Comparison of ENCODE assay signal across 20 cellular contexts in the genomic region with DNA sequence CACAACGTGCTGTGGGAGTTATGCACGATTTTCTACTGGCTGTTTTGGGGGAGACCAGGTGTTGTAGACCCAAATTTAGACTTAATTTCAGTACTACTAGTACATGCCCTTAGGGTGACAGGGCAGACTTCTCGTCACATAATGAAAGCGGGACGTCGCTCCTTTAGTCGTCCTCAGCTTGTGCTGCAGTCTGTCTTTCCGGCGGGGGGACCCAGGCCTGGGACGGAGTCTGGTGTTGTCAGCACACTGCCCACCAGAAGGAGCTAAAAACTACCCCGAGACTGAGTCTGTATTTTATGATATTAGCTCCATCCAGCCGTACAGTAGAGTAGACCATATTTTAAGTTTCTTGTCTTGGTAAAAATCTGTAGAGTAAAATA. TPM values are rescaled to one million over a fixed set of nuclear protein-coding genes. Genes with fewer than 3 reads are reported as not detected.
DNase-seq lines count a peak whose midpoint lies in the region; ATAC-seq, FAIRE-seq and TF ChIP-seq lines count a peak whose summit lies in the region.
"Had no signal": no experiment of that assay in that cellular context is flagged by ENCODE, and none has a peak within 500 bp of the region (broad histone marks: within the 10 kb centered on the region; RNA-seq: fewer than 3 reads in every experiment).

No MANE protein-coding gene starts in this region.

- DNase-seq in activated T-cell treated with anti-CD3 and anti-CD28 coated beads, Interleukin-2, amount 50 U/mL, for 72 hours: no peak
- no peak for DNase-seq in activated T-cell treated with anti-CD3 and anti-CD28 coated beads, Interleukin-2, amount 50 U/mL, for 48 hours
- DNase-seq in activated B cell treated with CpG ODN at 0.5 μM for 24 hours: no peak
- peak; percentile 48 for DNase-seq in kidney
- peak; percentile 44 to 62 for DNase-seq in suprapubic skin (ENCODE audit: low spot score in 2 of 2)
- DNase-seq in medulla oblongata (ENCODE audit: extremely low spot score): no peak
- DNase-seq: activated CD4-positive, CD25-positive, alpha-beta regulatory T cell; anterior cingulate cortex; CD4-positive, CD25-positive, alpha-beta regulatory T cell; DMS53; Karpas-422; naive thymus-derived CD4-positive, alpha-beta T cell; NCI-H1417 treated with DMSO at 0.1 percent for 48 hours; NCI-H2171; NCI-H748 treated with DMSO at 0.1 percent for 48 hours; PC-3 had no signal

- no peaks in the 10 kb centered on the region for H3K27me3 Mint-ChIP-seq in activated T-cell treated with anti-CD3 and anti-CD28 coated beads, Interleukin-2, amount 50 U/mL, for 72 hours (ENCODE audit: low read depth)
- H3K27me3 Mint-ChIP-seq in activated B cell treated with CpG ODN at 0.5 μM for 24 hours: no peaks in the 10 kb centered on the region
- H3K27me3 Mint-ChIP-seq: CD4-positive, CD25-positive, alpha-beta regulatory T cell; naive thymus-derived CD4-positive, alpha-beta T cell had no signal

- H3K36me3 Mint-ChIP-seq in activated T-cell treated with anti-CD3 and anti-CD28 coated beads, Interleukin-2, amount 50 U/mL, for 72 hours (ENCODE audit: insufficient read depth in 2 of 2): peaks cover 5 to 11% of the 10 kb centered on the region in 2 donors
- peaks cover 86% of the 10 kb centered on the region for H3K36me3 Mint-ChIP-seq in activated B cell treated with CpG ODN at 0.5 μM for 24 hours (ENCODE audit: low read depth)

- H3K27me3 ChIP-seq in suprapubic skin (no peaks in the 10 kb centered on the region), gastroesophageal sphincter (no peaks in the 10 kb centered on the region)

- peak overlapping the region; percentile 15 for H3K27ac Mint-ChIP-seq in activated T-cell treated with anti-CD3 and anti-CD28 coated beads, Interleukin-2, amount 50 U/mL, for 72 hours
- peak overlapping the region; percentile 30 for H3K27ac Mint-ChIP-seq in activated B cell treated with CpG ODN at 0.5 μM for 24 hours
- H3K27ac Mint-ChIP-seq: CD4-positive, CD25-positive, alpha-beta regulatory T cell had no signal

- H3K9me3 ChIP-seq in kidney (ENCODE audit: control insufficient read depth in 1 of 2, low read length in 2 of 2) (no peaks in the 10 kb centered on the region), suprapubic skin (no peaks in the 10 kb centered on the region), gastroesophageal sphincter (no peaks in the 10 kb centered on the region)

- H3K4me3 ChIP-seq in kidney (ENCODE audit: low read length in 2 of 2): no peak overlapping the region
- no peak overlapping the region for H3K4me3 ChIP-seq in suprapubic skin
- no peak overlapping the region for H3K4me3 ChIP-seq in gastroesophageal sphincter

- intact Hi-C loops in activated B cell treated with CpG ODN at 0.5 μM for 24 hours (cut with micrococcal nuclease): no loop called here
- intact Hi-C loops in kidney (cut with DNase I): loop anchor here (10.0 kb wide), 1 partner anchor 163 kb away; no protein-coding TSS in a partner anchor

- H3K36me3 ChIP-seq in kidney (ENCODE audit: control insufficient read depth in 1 of 2, insufficient read depth in 2 of 2, low read length in 2 of 2) (peaks cover 17 to 56% of the 10 kb centered on the region in 2 donors), suprapubic skin (peaks cover 84% of the 10 kb centered on the region), gastroesophageal sphincter (peaks cover 0 to 94% of the 10 kb centered on the region in 2 donors)

- CTCF ChIA-PET in activated B cell treated with CpG ODN at 0.5 μM for 24 hours (lab: Charles Lee): no interaction called here

- no peaks in the 10 kb centered on the region for H3K9me3 Mint-ChIP-seq in activated T-cell treated with anti-CD3 and anti-CD28 coated beads, Interleukin-2, amount 50 U/mL, for 72 hours
- H3K9me3 Mint-ChIP-seq in activated B cell treated with CpG ODN at 0.5 μM for 24 hours: no peaks in the 10 kb centered on the region
- H3K9me3 Mint-ChIP-seq: CD4-positive, CD25-positive, alpha-beta regulatory T cell; naive thymus-derived CD4-positive, alpha-beta T cell had no signal

- H3K4me1 Mint-ChIP-seq in activated T-cell treated with anti-CD3 and anti-CD28 coated beads, Interleukin-2, amount 50 U/mL, for 72 hours (ENCODE audit: low read depth): peaks cover 18% of the 10 kb centered on the region
- H3K4me1 Mint-ChIP-seq in activated B cell treated with CpG ODN at 0.5 μM for 24 hours: peaks cover 41% of the 10 kb centered on the region

- H3K4me1 ChIP-seq in kidney (ENCODE audit: control insufficient read depth in 1 of 2, insufficient read depth in 1 of 2, low read depth in 1 of 2, low read length in 2 of 2) (peaks cover 8 to 22% of the 10 kb centered on the region in 2 donors), suprapubic skin (peaks cover 33% of the 10 kb centered on the region), gastroesophageal sphincter (peaks cover 0 to 31% (median 5%) of the 10 kb centered on the region in 3 donors)

- H3K27ac ChIP-seq in kidney (ENCODE audit: low read depth in 2 of 2, low read length in 2 of 2): no peak overlapping the region
- H3K27ac ChIP-seq in suprapubic skin: no peak overlapping the region
- no peak overlapping the region for H3K27ac ChIP-seq in gastroesophageal sphincter

- no peak overlapping the region for H3K4me3 Mint-ChIP-seq in activated T-cell treated with anti-CD3 and anti-CD28 coated beads, Interleukin-2, amount 50 U/mL, for 72 hours
- H3K4me3 Mint-ChIP-seq in activated B cell treated with CpG ODN at 0.5 μM for 24 hours: no peak overlapping the region
- H3K4me3 Mint-ChIP-seq: naive thymus-derived CD4-positive, alpha-beta T cell had no signal

- TF ChIP-seq CTCF in activated B cell treated with CpG ODN at 0.5 μM for 24 hours (IDR thresholded peaks at IDR 0.05) (no peak), kidney (IDR thresholded peaks at IDR 0.05; ENCODE audit: borderline replicate concordance, extremely low read depth, insufficient read depth) (no peak), suprapubic skin (IDR thresholded peaks at IDR 0.05) (no peak), gastroesophageal sphincter (IDR thresholded peaks at IDR 0.05) (no peak)

- WGBS in suprapubic skin: 90% methylated on average over 12 of the region's 12 CpGs
- 96% methylated on average over 10 of the region's 12 CpGs; no CpG with 5 or more reads in 1 of the 2 donors for WGBS in gastroesophageal sphincter (ENCODE audit: low coverage in 1 of 2), 2 donors

- no peak for TF ChIP-seq POLR2A in suprapubic skin (IDR thresholded peaks at IDR 0.05)
- no peak for TF ChIP-seq POLR2A in GM18505 (IDR thresholded peaks at IDR 0.05; ENCODE audit: borderline replicate concordance, extremely low read depth, insufficient read depth, insufficient read length)
- no peak for TF ChIP-seq POLR2A in gastroesophageal sphincter (IDR thresholded peaks at IDR 0.05)

- POLR2A ChIA-PET in activated B cell treated with CpG ODN at 0.5 μM for 24 hours (lab: Charles Lee): no interaction called here

- H3K9ac ChIP-seq in kidney (ENCODE audit: low read length in 2 of 2): no peak overlapping the region

- TF ChIP-seq EP300 in suprapubic skin (IDR thresholded peaks at IDR 0.05) (no peak), gastroesophageal sphincter (IDR thresholded peaks at IDR 0.05) (no peak)

- no peak for FAIRE-seq in kidney (lab: Jason Lieb, UNC)
- FAIRE-seq: GM12892, islet of Langerhans had no signal

- ATAC-seq in activated T-cell treated with anti-CD3 and anti-CD28 coated beads, Interleukin-2, amount 50 U/mL, for 72 hours (replicated peaks in 1 of 2): no peak
- ATAC-seq in activated B cell treated with CpG ODN at 0.5 μM for 24 hours (ENCODE audit: low read depth): no peak
- ATAC-seq in GM18505 (IDR thresholded peaks at IDR 0.05; ENCODE audit: unreplicated experiment): no peak
- ATAC-seq in gastroesophageal sphincter: no peak
- ATAC-seq: naive thymus-derived CD4-positive, alpha-beta T cell; PC-3 had no signal

RNA-seq across cellular contexts. Expression of a gene that starts 35.5 kb away (rescaled TPM):
- 10 to 100 TPM; 72.0 to 75.8 TPM for total RNA-seq in activated T-cell treated with anti-CD3 and anti-CD28 coated beads, Interleukin-2, amount 50 U/mL, for 72 hours
- total RNA-seq in activated B cell treated with CpG ODN at 0.5 μM for 24 hours (56.3 and 57.3 TPM in 2 replicates), kidney (22.0 TPM), suprapubic skin (10 to 100 TPM; 23.4 to 30.8 (median 27.1) TPM), gastroesophageal sphincter (10 to 100 TPM; 17.6 to 25.2 (median 20.4) TPM)
- polyA plus RNA-seq in kidney (ENCODE audit: insufficient read depth, low read depth, low replicate concordance): 15.1 TPM

RNA-seq across cellular contexts. Expression of a gene that starts 35.7 kb away (rescaled TPM):
- 1 to 10 TPM; 3.8 to 5.5 TPM for total RNA-seq in activated T-cell treated with anti-CD3 and anti-CD28 coated beads, Interleukin-2, amount 50 U/mL, for 72 hours
- 1.4 and 2.1 TPM in 2 replicates for total RNA-seq in activated B cell treated with CpG ODN at 0.5 μM for 24 hours
- 4.3 TPM for total RNA-seq in kidney
- polyA plus RNA-seq in kidney (ENCODE audit: insufficient read depth, low read depth, low replicate concordance): 4.3 TPM
- total RNA-seq in suprapubic skin: 1 to 10 TPM; 3.3 to 8.0 (median 4.6) TPM
- total RNA-seq in gastroesophageal sphincter: 1 to 10 TPM; 4.2 to 9.5 (median 6.2) TPM

Comparison
In these comparisons a context has a peak if more than half of its experiments do, and no peak if none do; other contexts are left out.
1. DNase-seq: peak in kidney (single experiment) and suprapubic skin (2 of 2); none in activated T-cell treated with anti-CD3 and anti-CD28 coated beads, Interleukin-2, amount 50 U/mL, for 72 hours (0 of 2), activated T-cell treated with anti-CD3 and anti-CD28 coated beads, Interleukin-2, amount 50 U/mL, for 48 hours (0 of 2), activated B cell treated with CpG ODN at 0.5 μM for 24 hours (single experiment) and medulla oblongata (single experiment).